ENCODE assay signal across 23 cellular contexts in genomic region chr16:51723016-51723724, GRCh38.
"Had no signal": no experiment of that assay in that cellular context is flagged by ENCODE, and none has a peak within 500 bp of the region (broad histone marks: within the 10 kb centered on the region; RNA-seq: fewer than 3 reads in every experiment).

No MANE protein-coding gene starts in this region.

- H3K27ac ChIP-seq: ascending aorta, colonic mucosa, left lung, right lobe of liver, stomach, testis, upper lobe of left lung had no signal

- H3K4me1 Mint-ChIP-seq: activated naive CD4-positive, alpha-beta T cell treated with anti-CD3 and anti-CD28 coated beads, Interleukin-2, amount 50 U/mL, for 24 hours; central memory CD8-positive, alpha-beta T cell; stimulated activated effector memory CD8-positive, alpha-beta T cell treated with anti-CD3 and anti-CD28 coated beads, Interleukin-12 subunit alpha, Interleukin-12 subunit beta, amount 100 ng/mL, for 72 hours had no signal

- FAIRE-seq: endometrium, kidney, small intestine had no signal

- H3K36me3 ChIP-seq: ascending aorta, colonic mucosa, left lung, right lobe of liver, stomach, upper lobe of left lung had no signal

- DNase-seq: activated CD4-positive, alpha-beta T cell treated with anti-CD3 and anti-CD28 coated beads, Interleukin-2, amount 50 U/mL, for 1 hour; activated CD8-positive, alpha-beta memory T cell treated with anti-CD3 and anti-CD28 coated beads, Interleukin-2, amount 50 U/mL, for 4 hours; activated effector memory CD4-positive, alpha-beta T cell treated with Interleukin-2 at 50 U/mL for 16 hours; activated T-cell treated with anti-CD3 and anti-CD28 coated beads, Interleukin-2, amount 50 U/mL, for 48 hours; colonic mucosa; erythroblast; foreskin melanocyte; glutamatergic neuron; kidney; left lung; right lobe of liver; small intestine; stimulated activated CD4-positive, alpha-beta T cell treated with anti-CD3 and anti-CD28 coated beads, Interleukin-15, amount 100 ng/mL, for 24 hours; stimulated activated CD4-positive, alpha-beta T cell treated with anti-CD3 and anti-CD28 coated beads, Interleukin-4, amount 100 ng/mL, for 24 hours; stomach; T1000; testis; upper lobe of left lung had no signal

- H3K27me3 Mint-ChIP-seq: activated naive CD4-positive, alpha-beta T cell treated with anti-CD3 and anti-CD28 coated beads, Interleukin-2, amount 50 U/mL, for 24 hours; central memory CD8-positive, alpha-beta T cell had no signal

- H3K4me3 Mint-ChIP-seq: activated naive CD4-positive, alpha-beta T cell treated with anti-CD3 and anti-CD28 coated beads, Interleukin-2, amount 50 U/mL, for 24 hours; central memory CD8-positive, alpha-beta T cell; stimulated activated effector memory CD8-positive, alpha-beta T cell treated with anti-CD3 and anti-CD28 coated beads, Interleukin-12 subunit alpha, Interleukin-12 subunit beta, amount 100 ng/mL, for 72 hours had no signal

- H3K27ac Mint-ChIP-seq: activated naive CD4-positive, alpha-beta T cell treated with anti-CD3 and anti-CD28 coated beads, Interleukin-2, amount 50 U/mL, for 24 hours; stimulated activated effector memory CD8-positive, alpha-beta T cell treated with anti-CD3 and anti-CD28 coated beads, Interleukin-12 subunit alpha, Interleukin-12 subunit beta, amount 100 ng/mL, for 72 hours had no signal

- ATAC-seq: left lung; right lobe of liver; stimulated activated effector memory CD8-positive, alpha-beta T cell treated with anti-CD3 and anti-CD28 coated beads, Interleukin-12 subunit alpha, Interleukin-12 subunit beta, amount 100 ng/mL, for 72 hours had no signal

- H3K9me3 ChIP-seq: ascending aorta, colonic mucosa, left lung, right lobe of liver, stomach, testis, upper lobe of left lung had no signal

- H3K4me1 ChIP-seq: ascending aorta, colonic mucosa, left lung, right lobe of liver, stomach, testis, upper lobe of left lung had no signal

- H3K36me3 Mint-ChIP-seq: activated naive CD4-positive, alpha-beta T cell treated with anti-CD3 and anti-CD28 coated beads, Interleukin-2, amount 50 U/mL, for 24 hours; stimulated activated effector memory CD8-positive, alpha-beta T cell treated with anti-CD3 and anti-CD28 coated beads, Interleukin-12 subunit alpha, Interleukin-12 subunit beta, amount 100 ng/mL, for 72 hours had no signal

- H3K4me3 ChIP-seq: ascending aorta, colonic mucosa, left lung, right lobe of liver, stomach, testis, upper lobe of left lung had no signal

- H3K27me3 ChIP-seq: ascending aorta, colonic mucosa, left lung, right lobe of liver, stomach, testis, upper lobe of left lung had no signal
